In the genomic region with DNA sequence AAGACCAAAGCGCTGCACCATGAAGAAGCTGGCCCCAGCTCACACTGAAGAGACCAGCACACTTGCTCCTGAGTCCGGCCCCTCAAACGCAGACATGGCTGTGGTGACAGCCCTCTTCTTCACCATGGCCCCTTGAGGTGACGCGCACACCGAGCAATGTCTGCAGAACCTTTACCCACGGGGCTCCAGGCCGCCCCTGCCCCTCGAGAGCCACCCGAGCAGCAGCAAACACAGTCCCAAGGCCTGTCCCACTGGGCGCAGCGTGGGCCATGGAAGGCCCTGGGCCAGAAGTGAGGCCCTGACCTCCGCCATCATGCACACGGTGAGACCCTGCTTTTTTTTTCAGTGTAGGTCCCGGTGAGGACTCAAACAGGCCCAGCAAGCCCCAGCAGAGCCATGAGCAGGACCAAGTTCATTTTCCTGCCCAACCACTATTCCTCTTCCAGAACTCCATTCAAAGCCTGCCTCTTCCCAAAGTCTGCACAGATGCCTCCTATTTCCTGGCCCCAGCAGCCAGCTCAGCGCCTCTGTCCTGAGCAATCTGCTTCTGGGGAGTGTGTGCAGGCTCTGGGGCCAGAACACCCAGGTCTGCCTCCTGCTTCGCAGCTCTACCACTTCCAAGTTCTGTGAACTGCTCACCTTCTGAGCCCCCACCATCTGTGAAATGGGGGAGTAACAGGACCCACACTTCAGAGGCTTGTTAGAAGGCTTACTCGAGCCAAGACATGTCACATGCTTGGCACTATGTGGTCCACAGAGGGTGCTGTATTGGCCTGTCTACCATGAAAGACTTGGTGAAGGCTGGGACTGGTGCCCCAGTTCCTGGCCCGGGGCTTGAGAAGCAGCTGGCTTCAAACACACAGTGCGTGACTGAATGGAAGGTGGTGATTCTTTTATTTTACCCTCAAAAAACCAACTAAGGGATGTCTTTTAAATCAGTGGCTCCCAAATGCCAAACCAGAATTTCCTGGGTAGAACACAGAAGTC, we compare ENCODE assay signal across 1 cellular context.
A peak's percentile ranks its signal among the peaks of the same experiment; 100 is the strongest.
TF ChIP-seq lines count a peak whose summit lies in the region.

No MANE protein-coding gene starts in this region.

TF ChIP-seq in HepG2, 621 proteins besides CTCF, POLR2A, EP300 and RAD21:
- TF ChIP-seq ZNF883 (CRISPR knock-in tag; IDR thresholded peaks at IDR 0.05; ENCODE audit: not compliant biosample characterization) (no peak), RBM22 (optimal IDR thresholded peaks at IDR 0.05; ENCODE audit: low read length) (peak; percentile 43)
